ENCODE assay signal across 1 cellular context in the genomic region with DNA sequence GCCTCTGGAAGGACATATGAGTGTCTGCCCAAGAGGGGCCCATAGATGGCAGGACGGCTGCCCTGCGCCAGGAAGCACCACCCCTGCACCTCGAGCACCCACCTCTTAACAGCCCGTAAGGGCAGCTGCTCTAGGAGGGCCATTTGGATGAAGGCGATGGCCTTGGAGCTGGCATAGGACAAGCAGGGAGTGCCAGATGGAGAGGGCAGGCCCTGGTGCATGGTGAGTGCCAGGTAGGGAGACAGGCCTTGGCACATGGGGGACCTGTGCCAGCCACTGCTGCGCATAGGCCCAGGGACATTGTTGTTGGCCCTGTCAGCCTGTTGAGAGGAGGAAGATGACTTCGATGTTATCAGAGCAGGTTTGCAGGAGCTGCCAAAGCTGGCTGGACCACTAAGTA.
TF ChIP-seq lines count a peak whose summit lies in the region.

No MANE protein-coding gene starts in this region.

TF ChIP-seq in H1, 55 proteins besides CTCF, POLR2A, EP300 and RAD21:
- TF ChIP-seq CBX8 (IDR thresholded peaks at IDR 0.05; ENCODE audit: borderline replicate concordance, low read depth, low read length) = no peak
- no peak for TF ChIP-seq JUN (IDR thresholded peaks at IDR 0.05; ENCODE audit: low read depth, low read length)
